11 cellular contexts compared by ENCODE assay signal in genomic region chr2:172160839-172161238, GRCh38. TPM values are rescaled to one million over a fixed set of nuclear protein-coding genes. Genes with fewer than 3 reads are reported as not detected.
"Had no signal": no experiment of that assay in that cellular context is flagged by ENCODE, and none has a peak within 500 bp of the region (broad histone marks: within the 10 kb centered on the region; RNA-seq: fewer than 3 reads in every experiment).

No MANE protein-coding gene starts in this region.

- H3K4me2 ChIP-seq: KMS-11 had no signal

- FAIRE-seq: HepG2, HTR-8/SVneo, K562 had no signal

- DNase-seq: IMR-90, Karpas-422, KBM-7, KG1 had no signal

- H3K27ac Mint-ChIP-seq: IgD-negative memory B cell had no signal

- H3K4me3 Mint-ChIP-seq: IgD-negative memory B cell had no signal

- H3K4me3 ChIP-seq: K562 had no signal

- ATAC-seq: K562 had no signal

- H3K27ac ChIP-seq: HL-60, KMS-11 had no signal

- H3K4me1 Mint-ChIP-seq: IgD-negative memory B cell had no signal

- H3K9ac ChIP-seq: KMS-11 had no signal

- H3K36me3 Mint-ChIP-seq: IgD-negative memory B cell had no signal

RNA-seq across cellular contexts. Expression of gene DLX2, which starts 58.1 kb away (rescaled TPM):
- total RNA-seq: HT-29, IMR-90 had no signal
- polyA plus RNA-seq: IgD-negative memory B cell had no signal
